In the genomic region with DNA sequence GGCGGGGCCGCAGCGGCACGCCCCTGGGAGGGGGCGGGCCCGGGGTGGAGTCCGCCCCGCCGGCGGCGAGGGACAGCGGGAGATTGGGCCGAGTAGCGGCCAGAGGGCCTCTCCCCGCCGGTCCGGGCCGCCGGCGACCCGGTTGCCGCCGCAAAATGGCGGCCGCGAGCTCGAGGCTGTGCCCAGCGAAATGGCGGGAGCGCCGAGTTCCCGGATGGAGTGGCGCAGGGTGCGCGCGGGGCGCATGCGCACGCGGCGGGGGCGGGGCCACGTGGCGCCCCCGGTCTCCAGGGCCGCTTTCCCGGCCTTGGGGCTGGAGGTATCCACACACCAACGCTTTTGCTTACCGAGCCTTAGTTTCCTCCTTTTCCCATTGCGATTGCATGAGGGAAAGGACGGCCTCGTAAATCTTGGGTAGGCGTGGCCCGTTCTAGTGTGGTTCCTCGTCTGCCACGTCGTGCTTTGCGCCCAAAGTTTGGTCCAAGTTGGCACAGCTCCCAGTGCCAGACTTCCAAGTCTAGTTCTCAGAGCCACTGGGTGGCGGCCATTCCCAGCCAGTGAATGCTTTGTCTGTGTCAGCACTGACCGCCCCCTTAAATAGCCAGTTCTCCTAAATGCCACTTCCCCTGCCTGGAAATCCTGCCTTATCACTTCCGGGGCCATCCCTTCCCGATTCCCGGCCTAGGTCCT, we compare ENCODE assay signal across 8 cellular contexts. TPM values are rescaled to one million over a fixed set of nuclear protein-coding genes. Genes with fewer than 3 reads are reported as not detected.
A peak's percentile ranks its signal among the peaks of the same experiment; 100 is the strongest.
DNase-seq lines count a peak whose midpoint lies in the region; ATAC-seq, FAIRE-seq and TF ChIP-seq lines count a peak whose summit lies in the region.

No MANE protein-coding gene starts in this region.

- H3K36me3 Mint-ChIP-seq in chondrocyte (ENCODE audit: low read depth) = peaks cover 33% of the 10 kb centered on the region

- TF ChIP-seq EP300 in A549 (IDR thresholded peaks at IDR 0.05) = no peak

- peak; percentile 64 to 86 for DNase-seq in A549 (ENCODE audit: low read depth in 1 of 2, low spot score in 1 of 2)
- DNase-seq in NCI-H2171 (lab: John Stamatoyannopoulos, UW) = peak; percentile 88
- no peak for DNase-seq in chondrocyte (ENCODE audit: low spot score)
- peak; percentile 86 for DNase-seq in kidney tubule cell (ENCODE audit: low spot score)
- DNase-seq in stimulated activated CD4-positive, alpha-beta T cell treated with anti-CD3 and anti-CD28 coated beads, Interleukin-15, amount 100 ng/mL, for 48 hours (ENCODE audit: low read depth in 2 of 2) = peak; percentile 74 to 80

- H3K4me1 ChIP-seq in A549 = peaks cover 65% of the 10 kb centered on the region

- peak overlapping the region; percentile 97 for H3K4me2 ChIP-seq in A549

- H3K27ac Mint-ChIP-seq in chondrocyte (ENCODE audit: unreplicated experiment) = peak overlapping the region; percentile 93

- no peaks in the 10 kb centered on the region for H3K27me3 Mint-ChIP-seq in chondrocyte (ENCODE audit: low read depth)

- peak overlapping the region; percentile 81 for H3K4me3 ChIP-seq in A549

- ATAC-seq in A549 = peak; percentile 3 to 5
- peak; percentile 17 for ATAC-seq in GM18519 (IDR thresholded peaks at IDR 0.05; ENCODE audit: low FRiP score, unreplicated experiment)
- ATAC-seq in HG03039 (IDR thresholded peaks at IDR 0.05; ENCODE audit: unreplicated experiment) = peak; percentile 16
- ATAC-seq in activated CD4-positive, CD25-positive, alpha-beta regulatory T cell treated with anti-CD3 and anti-CD28 coated beads, Interleukin-2, amount 50 U/mL, for 24 hours = peak; percentile 36 to 41

- WGBS in A549 (ENCODE audit: missing lambda C conversion rate) = 0% methylated on average over 15 of the region's 63 CpGs

- H3K9me3 ChIP-seq in A549 = no peaks in the 10 kb centered on the region

- TF ChIP-seq CTCF in A549 (IDR thresholded peaks at IDR 0.05) (no peak), chondrocyte (IDR thresholded peaks at IDR 0.05) (peak; percentile 23)

- no peak for TF ChIP-seq POLR2A in A549 (IDR thresholded peaks at IDR 0.05; ENCODE audit: low read length)

- CTCF ChIA-PET in A549 (lab: Yijun Ruan, JAX) = interaction anchor here (1.2 to 18.7 kb wide), 3 partner anchors 14 to 49 kb away, joined by 3 to 500 read pairs (median 107); a partner anchor contains a TSS

- no peaks in the 10 kb centered on the region for H3K9me3 Mint-ChIP-seq in chondrocyte (ENCODE audit: low read depth)

- peak overlapping the region; percentile 84 for H3K4me3 Mint-ChIP-seq in chondrocyte (ENCODE audit: unreplicated experiment)

- peak overlapping the region; percentile 99 to 100 for H3K27ac ChIP-seq in A549

- peaks cover 76% of the 10 kb centered on the region for H3K4me1 Mint-ChIP-seq in chondrocyte (ENCODE audit: low read depth)

- FAIRE-seq in A549 (lab: Jason Lieb, UNC) = no peak

- POLR2A ChIA-PET in A549 (lab: Yijun Ruan, JAX) = interaction anchor here (0.6 to 1.6 kb wide), 12 partner anchors 9 to 285 kb away, joined by 3 to 98 read pairs (median 8); a partner anchor contains a TSS

- TF ChIP-seq RAD21 in A549 (conservative IDR thresholded peaks at IDR 0.05 in 1 of 2, IDR thresholded peaks at IDR 0.05 in 1 of 2) = no peak

TF ChIP-seq in A549, 52 proteins besides CTCF, POLR2A, EP300 and RAD21 (continues in another document):
- TF ChIP-seq HOXB5 (CRISPR knock-in tag; IDR thresholded peaks at IDR 0.05) (no peak; the same call in none of the 2 replicates), HDAC2 (IDR thresholded peaks at IDR 0.05) (no peak), KDM5A (IDR thresholded peaks at IDR 0.05) (no peak), RNF2 (IDR thresholded peaks at IDR 0.05; ENCODE audit: borderline replicate concordance, low read depth) (no peak), HOXB13 (CRISPR knock-in tag; IDR thresholded peaks at IDR 0.05; ENCODE audit: low read depth) (no peak; the same call in 1 of the 2 replicates), NR3C1 (IDR thresholded peaks at IDR 0.05) (no peak), FOSB (CRISPR knock-in tag; IDR thresholded peaks at IDR 0.05) (0 out of 2 replicates have a peak, but pooled peaks have one; percentile 56), GATA3 (IDR thresholded peaks at IDR 0.05; ENCODE audit: borderline replicate concordance) (no peak), CBX8 (IDR thresholded peaks at IDR 0.05) (no peak), PHF8 (IDR thresholded peaks at IDR 0.05; ENCODE audit: borderline replicate concordance, low read depth) (peak; percentile 41; the same call in 1 of the 2 replicates), SREBF2 (IDR thresholded peaks at IDR 0.05) (no peak), JUN (IDR thresholded peaks at IDR 0.05) (peak; percentile 87 to 96), NPAS2 (CRISPR knock-in tag; IDR thresholded peaks at IDR 0.05; ENCODE audit: borderline replicate concordance) (no peak), KDM1A (IDR thresholded peaks at IDR 0.05; ENCODE audit: low read depth) (no peak), TFCP2L1 (CRISPR knock-in tag; IDR thresholded peaks at IDR 0.05) (peak; percentile 35; the same call in 1 of the 2 replicates), CEBPB (IDR thresholded peaks at IDR 0.05) (no peak), ZFP36 (IDR thresholded peaks at IDR 0.05; ENCODE audit: borderline replicate concordance, partially characterized antibody) (no peak), RFX5 (IDR thresholded peaks at IDR 0.05) (no peak), HEYL (CRISPR knock-in tag; IDR thresholded peaks at IDR 0.05) (no peak)
- TF ChIP-seq, protein P1, sequence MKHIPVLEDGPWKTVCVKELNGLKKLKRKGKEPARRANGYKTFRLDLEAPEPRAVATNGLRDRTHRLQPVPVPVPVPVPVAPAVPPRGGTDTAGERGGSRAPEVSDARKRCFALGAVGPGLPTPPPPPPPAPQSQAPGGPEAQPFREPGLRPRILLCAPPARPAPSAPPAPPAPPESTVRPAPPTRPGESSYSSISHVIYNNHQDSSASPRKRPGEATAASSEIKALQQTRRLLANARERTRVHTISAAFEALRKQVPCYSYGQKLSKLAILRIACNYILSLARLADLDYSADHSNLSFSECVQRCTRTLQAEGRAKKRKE (CRISPR knock-in tag; IDR thresholded peaks at IDR 0.05; ENCODE audit: low read depth) = 0 out of 2 replicates have a peak, but pooled peaks have one; percentile 12
- TF ChIP-seq, protein P2, sequence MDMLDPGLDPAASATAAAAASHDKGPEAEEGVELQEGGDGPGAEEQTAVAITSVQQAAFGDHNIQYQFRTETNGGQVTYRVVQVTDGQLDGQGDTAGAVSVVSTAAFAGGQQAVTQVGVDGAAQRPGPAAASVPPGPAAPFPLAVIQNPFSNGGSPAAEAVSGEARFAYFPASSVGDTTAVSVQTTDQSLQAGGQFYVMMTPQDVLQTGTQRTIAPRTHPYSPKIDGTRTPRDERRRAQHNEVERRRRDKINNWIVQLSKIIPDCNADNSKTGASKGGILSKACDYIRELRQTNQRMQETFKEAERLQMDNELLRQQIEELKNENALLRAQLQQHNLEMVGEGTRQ (IDR thresholded peaks at IDR 0.05) = peak; percentile 53
- TF ChIP-seq, protein P3, sequence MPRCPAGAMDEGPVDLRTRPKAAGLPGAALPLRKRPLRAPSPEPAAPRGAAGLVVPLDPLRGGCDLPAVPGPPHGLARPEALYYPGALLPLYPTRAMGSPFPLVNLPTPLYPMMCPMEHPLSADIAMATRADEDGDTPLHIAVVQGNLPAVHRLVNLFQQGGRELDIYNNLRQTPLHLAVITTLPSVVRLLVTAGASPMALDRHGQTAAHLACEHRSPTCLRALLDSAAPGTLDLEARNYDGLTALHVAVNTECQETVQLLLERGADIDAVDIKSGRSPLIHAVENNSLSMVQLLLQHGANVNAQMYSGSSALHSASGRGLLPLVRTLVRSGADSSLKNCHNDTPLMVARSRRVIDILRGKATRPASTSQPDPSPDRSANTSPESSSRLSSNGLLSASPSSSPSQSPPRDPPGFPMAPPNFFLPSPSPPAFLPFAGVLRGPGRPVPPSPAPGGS (IDR thresholded peaks at IDR 0.05) = peak; percentile 22; the same call in 2 of the 3 replicates

RNA-seq across cellular contexts. Expression of a gene that starts 0.5 kb away (rescaled TPM):
- 92.4 and 151 TPM in 2 replicates for polyA plus RNA-seq in A549 (2011; rRNA removed)
- 111 and 147 TPM in 2 replicates for polyA plus RNA-seq in A549 (2012; cell fraction: cytosol; rRNA removed)
- 246 and 410 TPM in 2 replicates for polyA plus RNA-seq in A549 (2012; cell fraction: nucleus; rRNA removed)
- polyA plus RNA-seq in A549 (2017; fragmentation: RNase III; extraction: RNeasy Plus Mini Kit Qiagen cat#74134 plus additional on column Dnase treatment) = 178 to 201 TPM (median 189 TPM) in 3 replicates
- 38.3 and 44.0 TPM in 2 replicates for polyA minus RNA-seq in A549 (2011; rRNA and poly(A)+ RNA removed)
- total RNA-seq in chondrocyte = 295 to 320 TPM (median 303 TPM) in 3 replicates

RNA-seq across cellular contexts. Expression of a gene that starts 5.7 kb away (rescaled TPM):
- polyA plus RNA-seq in A549 (2011; rRNA removed) = 22.7 and 24.8 TPM in 2 replicates
- polyA plus RNA-seq in A549 (2012; cell fraction: cytosol; rRNA removed) = 96.5 and 113 TPM in 2 replicates
- 61.6 and 78.1 TPM in 2 replicates for polyA plus RNA-seq in A549 (2012; cell fraction: nucleus; rRNA removed)
- polyA plus RNA-seq in A549 (2017; fragmentation: RNase III; extraction: RNeasy Plus Mini Kit Qiagen cat#74134 plus additional on column Dnase treatment) = 35.6 to 37.6 TPM (median 37.1 TPM) in 3 replicates
- polyA minus RNA-seq in A549 (2011; rRNA and poly(A)+ RNA removed) = 5.3 and 6.7 TPM in 2 replicates
- total RNA-seq in chondrocyte = 32.7 to 41.3 TPM (median 36.1 TPM) in 3 replicates

RNA-seq across cellular contexts. Expression of a gene that starts 16.1 kb away (rescaled TPM):
- polyA plus RNA-seq in A549 (2011; rRNA removed) (0.16 and 0.24 TPM in 2 replicates), A549 (2017; fragmentation: RNase III; extraction: RNeasy Plus Mini Kit Qiagen cat#74134 plus additional on column Dnase treatment) (0.84 to 1.3 TPM (median 1.2 TPM) in 3 replicates)
- 0.62 and 0.97 TPM in 2 replicates for polyA plus RNA-seq in A549 (2012; cell fraction: cytosol; rRNA removed)
- polyA plus RNA-seq in A549 (2012; cell fraction: nucleus; rRNA removed) = 1.3 and 1.5 TPM in 2 replicates
- 0.29 TPM in 1 of 2 replicates, not detected in the other for polyA minus RNA-seq in A549 (2011; rRNA and poly(A)+ RNA removed)
- total RNA-seq in chondrocyte = 7.0 to 7.9 TPM (median 7.2 TPM) in 3 replicates

RNA-seq across cellular contexts. Expression of a gene that starts 21.2 kb away (rescaled TPM):
- polyA plus RNA-seq in A549 (2011; rRNA removed) (9.1 and 11.8 TPM in 2 replicates), A549 (2017; fragmentation: RNase III; extraction: RNeasy Plus Mini Kit Qiagen cat#74134 plus additional on column Dnase treatment) (27.7 to 33.4 TPM (median 31.4 TPM) in 3 replicates)
- polyA plus RNA-seq in A549 (2012; cell fraction: cytosol; rRNA removed) = 17.7 and 27.8 TPM in 2 replicates
- 45.7 and 73.9 TPM in 2 replicates for polyA plus RNA-seq in A549 (2012; cell fraction: nucleus; rRNA removed)
- 23.7 and 25.2 TPM in 2 replicates for polyA minus RNA-seq in A549 (2011; rRNA and poly(A)+ RNA removed)
- 64.5 to 75.3 TPM (median 68.3 TPM) in 3 replicates for total RNA-seq in chondrocyte

RNA-seq across cellular contexts. Expression of a gene that starts 28.1 kb away (rescaled TPM):
- 18.5 and 28.7 TPM in 2 replicates for polyA plus RNA-seq in A549 (2011; rRNA removed)
- 158 and 210 TPM in 2 replicates for polyA plus RNA-seq in A549 (2012; cell fraction: cytosol; rRNA removed)
- polyA plus RNA-seq in A549 (2012; cell fraction: nucleus; rRNA removed) = 114 and 225 TPM in 2 replicates
- 96.9 to 101 TPM (median 99.7 TPM) in 3 replicates for polyA plus RNA-seq in A549 (2017; fragmentation: RNase III; extraction: RNeasy Plus Mini Kit Qiagen cat#74134 plus additional on column Dnase treatment)
- polyA minus RNA-seq in A549 (2011; rRNA and poly(A)+ RNA removed) = 12.4 and 18.2 TPM in 2 replicates
- 110 to 125 TPM (median 122 TPM) in 3 replicates for total RNA-seq in chondrocyte
